Comparison of ENCODE assay signal across 10 cellular contexts in genomic region chr12:124441443-124442190, GRCh38.
DNase-seq lines count a peak whose midpoint lies in the region; ATAC-seq and TF ChIP-seq lines count a peak whose summit lies in the region.
"Had no signal": no experiment of that assay in that cellular context is flagged by ENCODE, and none has a peak within 500 bp of the region (broad histone marks: within the 10 kb centered on the region; RNA-seq: fewer than 3 reads in every experiment).

No MANE protein-coding gene starts in this region.

- no peak for TF ChIP-seq POLR2A in breast epithelium (IDR thresholded peaks at IDR 0.05)
- TF ChIP-seq POLR2A in vagina (IDR thresholded peaks at IDR 0.05): no peak

- H3K9me3 ChIP-seq in cardiac muscle cell (ENCODE audit: low read depth): no peaks in the 10 kb centered on the region
- no peaks in the 10 kb centered on the region for H3K9me3 ChIP-seq in breast epithelium
- no peaks in the 10 kb centered on the region for H3K9me3 ChIP-seq in vagina
- H3K9me3 ChIP-seq: body of pancreas had no signal

- intact Hi-C loops in Right ventricle myocardium superior (cut with DNase I): no loop called here
- intact Hi-C loops in breast epithelium (cut with DNase I; ENCODE audit: low total_unique reads): no loop called here
- intact Hi-C loops in vagina (cut with DNase I): no loop called here

- H3K36me3 ChIP-seq in cardiac muscle cell: peaks cover 10% of the 10 kb centered on the region
- no peaks in the 10 kb centered on the region for H3K36me3 ChIP-seq in breast epithelium
- H3K36me3 ChIP-seq in kidney epithelial cell (ENCODE audit: control insufficient read depth, insufficient read depth, low read length): peaks cover 1% of the 10 kb centered on the region
- peaks cover 0 to 21% of the 10 kb centered on the region in 2 donors for H3K36me3 ChIP-seq in vagina

- H3K4me3 ChIP-seq in cardiac muscle cell: no peak overlapping the region
- no peak overlapping the region for H3K4me3 ChIP-seq in breast epithelium
- H3K4me3 ChIP-seq in kidney epithelial cell (ENCODE audit: low read depth, low read length): no peak overlapping the region
- no peak overlapping the region for H3K4me3 ChIP-seq in vagina
- H3K4me3 ChIP-seq: body of pancreas had no signal

- H3K27me3 ChIP-seq in cardiac muscle cell (no peaks in the 10 kb centered on the region), breast epithelium (no peaks in the 10 kb centered on the region), kidney epithelial cell (ENCODE audit: control insufficient read depth, insufficient read depth, low read length) (no peaks in the 10 kb centered on the region), vagina (no peaks in the 10 kb centered on the region)
- H3K27me3 ChIP-seq: body of pancreas had no signal

- TF ChIP-seq CTCF in cardiac muscle cell (IDR thresholded peaks at IDR 0.05; ENCODE audit: low read depth, low read length): no peak
- no peak for TF ChIP-seq CTCF in breast epithelium (IDR thresholded peaks at IDR 0.05)
- no peak for TF ChIP-seq CTCF in kidney epithelial cell (IDR thresholded peaks at IDR 0.05; ENCODE audit: insufficient read depth, low read length, poor library complexity, severe bottlenecking)
- no peak for TF ChIP-seq CTCF in vagina (IDR thresholded peaks at IDR 0.05)

- no peak for ATAC-seq in Right ventricle myocardium superior (ENCODE audit: poor library complexity)
- no peak for ATAC-seq in GM21515 (IDR thresholded peaks at IDR 0.05; ENCODE audit: unreplicated experiment)
- ATAC-seq: body of pancreas had no signal

- H3K27ac ChIP-seq in cardiac muscle cell: peak overlapping the region; percentile 43
- peak overlapping the region; percentile 45 to 73 for H3K27ac ChIP-seq in breast epithelium
- peak overlapping the region; percentile 1 for H3K27ac ChIP-seq in vagina
- H3K27ac ChIP-seq: C4-2B had no signal

- DNase-seq in cardiac muscle cell (ENCODE audit: low read depth in 1 of 2, low spot score in 1 of 2) (peak in 1 of 2 donors; percentile 94), Right ventricle myocardium superior (no peak), breast epithelium (ENCODE audit: low spot score in 2 of 2) (no peak), kidney epithelial cell (ENCODE audit: low read depth) (peak; percentile 76), vagina (ENCODE audit: extremely low spot score in 2 of 2) (no peak), 8988T (no peak), kidney glomerular epithelial cell (lab: John Stamatoyannopoulos, UW) (no peak)
- DNase-seq: body of pancreas had no signal

- H3K4me1 ChIP-seq in cardiac muscle cell (ENCODE audit: low read depth) (no peaks in the 10 kb centered on the region), breast epithelium (no peaks in the 10 kb centered on the region), vagina (peaks cover 13% of the 10 kb centered on the region)
- H3K4me1 ChIP-seq: body of pancreas had no signal

Comparison
In these comparisons a context has a peak if more than half of its experiments do, and no peak if none do; other contexts are left out.
1. H3K27ac ChIP-seq: peak in every context shown above with its lines; median percentile 59 in breast epithelium; 43 in cardiac muscle cell; 1 in vagina.